In genomic region chr20:47612670-47613069, GRCh38 we compare ENCODE assay signal across 13 cellular contexts.
DNase-seq lines count a peak whose midpoint lies in the region; ATAC-seq, FAIRE-seq and TF ChIP-seq lines count a peak whose summit lies in the region.
"Had no signal": no experiment of that assay in that cellular context is flagged by ENCODE, and none has a peak within 500 bp of the region (broad histone marks: within the 10 kb centered on the region; RNA-seq: fewer than 3 reads in every experiment).

No MANE protein-coding gene starts in this region.

- no peaks in the 10 kb centered on the region for H3K27me3 ChIP-seq in heart left ventricle
- H3K27me3 ChIP-seq in OCI-LY1 (ENCODE audit: insufficient read depth, low read length) = no peaks in the 10 kb centered on the region
- H3K27me3 ChIP-seq in GM12878 (replicated peaks in 1 of 2; ENCODE audit: control insufficient read depth in 2 of 2, insufficient read depth in 2 of 2, low read length in 1 of 2) = no peaks in the 10 kb centered on the region
- H3K27me3 ChIP-seq: thyroid gland had no signal

- peak overlapping the region in 1 of 2 donors; percentile 7 for H3K4me3 Mint-ChIP-seq in stimulated activated naive CD8-positive, alpha-beta T cell treated with anti-CD3 and anti-CD28 coated beads, Interleukin-15, amount 100 ng/mL, for 72 hours
- H3K4me3 Mint-ChIP-seq: activated T-cell treated with anti-CD3 and anti-CD28 coated beads, Interleukin-2, amount 50 U/mL, for 4 hours had no signal

- no peaks in the 10 kb centered on the region for H3K9me3 ChIP-seq in heart left ventricle
- no peaks in the 10 kb centered on the region for H3K9me3 ChIP-seq in OCI-LY1 (ENCODE audit: low read length)
- H3K9me3 ChIP-seq in GM12878 (replicated peaks; ENCODE audit: control insufficient read depth, insufficient read depth, low read length) = no peaks in the 10 kb centered on the region; the same call in 1 of the 3 replicates
- H3K9me3 ChIP-seq: thyroid gland had no signal

- H4K20me1 ChIP-seq in OCI-LY1 (ENCODE audit: insufficient read depth, low read length) = no peaks in the 10 kb centered on the region
- no peaks in the 10 kb centered on the region for H4K20me1 ChIP-seq in GM12878 (ENCODE audit: control insufficient read depth, insufficient read depth)

- H3K4me2 ChIP-seq in OCI-LY1 (ENCODE audit: low read length) = no peak overlapping the region
- H3K4me2 ChIP-seq in GM12878 (ENCODE audit: control insufficient read depth, insufficient read depth) = no peak overlapping the region

- H3K9me2 ChIP-seq in OCI-LY1 (ENCODE audit: low read depth, low read length) = no peaks in the 10 kb centered on the region

- RAD21 ChIA-PET in GM12878 (lab: Charles Lee; ENCODE audit: unreplicated experiment) = interaction anchor here (1.0 to 4.1 kb wide), 4 partner anchors 37 to 200 kb away, joined by 3 to 18 read pairs (median 7); partner anchors contain the start of gene NCOA3

- no peaks in the 10 kb centered on the region for H3K36me3 ChIP-seq in heart left ventricle
- H3K36me3 ChIP-seq in OCI-LY1 (ENCODE audit: insufficient read depth, low read length) = peaks cover 48% of the 10 kb centered on the region
- H3K36me3 ChIP-seq in GM12878 (ENCODE audit: control insufficient read depth in 2 of 2, insufficient read depth in 2 of 2, low read length in 1 of 2) = peaks cover 0 to 5% of the 10 kb centered on the region in 2 experiments
- H3K36me3 ChIP-seq: thyroid gland had no signal

- H3K27ac ChIP-seq in heart left ventricle (peak overlapping the region in 2 of 12 donors; percentile 10 to 33), OCI-LY1 (ENCODE audit: low read depth, low read length, poor library complexity, severe bottlenecking) (peak overlapping the region; percentile 52), GM12878 (ENCODE audit: control insufficient read depth, insufficient read depth) (no peak overlapping the region)
- H3K27ac ChIP-seq: thyroid gland had no signal

- H3K9ac ChIP-seq in OCI-LY1 (ENCODE audit: low read length) = no peak overlapping the region
- no peak overlapping the region for H3K9ac ChIP-seq in GM12878 (ENCODE audit: control insufficient read depth, insufficient read depth, low read length)

- POLR2A ChIA-PET in GM12878 (lab: Charles Lee) = interaction anchor here (0.6 to 1.1 kb wide), 7 partner anchors 10 to 255 kb away, joined by 3 to 5 read pairs (median 3); no protein-coding TSS in a partner anchor

- SMC1A ChIA-PET in GM12878 (lab: Charles Lee; ENCODE audit: uncharacterized antibody, unreplicated experiment) = interaction anchor here (0.6 to 1.8 kb wide), 6 partner anchors 8 to 107 kb away, joined by 3 to 6 read pairs (median 4); no protein-coding TSS in a partner anchor

- intact Hi-C loops in heart left ventricle (cut with DNase I) (loop anchor here in 4 of 10 donors (5.0 to 10.0 kb wide), 3 partner anchors 35 to 110 kb away; partner anchors contain the start of gene NCOA3 (in 3 of the 4)), cardiac septum (cut with DNase I) (no loop called here), GM12878 (cut with micrococcal nuclease; ENCODE audit: unreplicated experiment) (no loop called here)

- no TSS peak for BruUV-seq in GM12878 (replicated peaks; lab: Mats Ljungman, UMichigan)

- peaks cover 4% of the 10 kb centered on the region for H3F3A ChIP-seq in OCI-LY1 (ENCODE audit: insufficient read depth, low read length)

- no peak for TF ChIP-seq RAD21 in GM12878 (IDR thresholded peaks at IDR 0.05; ENCODE audit: insufficient read depth, low read depth, low read length)

- H3K4me1 ChIP-seq in heart left ventricle = peaks cover 0 to 60% (median 24%) of the 10 kb centered on the region in 12 donors
- peaks cover 51% of the 10 kb centered on the region for H3K4me1 ChIP-seq in OCI-LY1 (ENCODE audit: insufficient read depth, low read length, severe bottlenecking)
- H3K4me1 ChIP-seq in GM12878 (ENCODE audit: control insufficient read depth, insufficient read depth, low read length) = peaks cover 6% of the 10 kb centered on the region
- H3K4me1 ChIP-seq: thyroid gland had no signal

- H3K79me2 ChIP-seq in OCI-LY1 (ENCODE audit: insufficient read depth, low read length) (peaks cover 91% of the 10 kb centered on the region), GM12878 (ENCODE audit: control insufficient read depth, insufficient read depth, low read length) (peaks cover 74% of the 10 kb centered on the region)

- H3K4me1 Mint-ChIP-seq in stimulated activated naive CD8-positive, alpha-beta T cell treated with anti-CD3 and anti-CD28 coated beads, Interleukin-15, amount 100 ng/mL, for 72 hours = peaks cover 91% of the 10 kb centered on the region

- no peak for TF ChIP-seq POLR2A in heart left ventricle (IDR thresholded peaks at IDR 0.05)
- TF ChIP-seq POLR2A in GM12878 (IDR thresholded peaks at IDR 0.05; ENCODE audit: low read depth, low read length) = no peak

- no peak for FAIRE-seq in GM12878 (lab: Jason Lieb, UNC)

- in situ Hi-C loops in GM12878 (cut with MboI) = no loop called here

- H2AFZ ChIP-seq in OCI-LY1 (ENCODE audit: low read length) = no peak overlapping the region
- no peak overlapping the region for H2AFZ ChIP-seq in GM12878 (ENCODE audit: control insufficient read depth, low read depth, low read length)

- H3K4me3 ChIP-seq in heart left ventricle (no peak overlapping the region), OCI-LY1 (ENCODE audit: low read depth, low read length, poor library complexity, severe bottlenecking) (no peak overlapping the region), GM12878 (no peak overlapping the region)
- H3K4me3 ChIP-seq: thyroid gland had no signal

- CTCF ChIA-PET in GM12878 (lab: Yijun Ruan, JAX) = interaction anchor here (0.8 to 4.2 kb wide), 3 partner anchors 8 to 255 kb away, joined by 3 to 17 read pairs (median 9); no protein-coding TSS in a partner anchor

- DNase-seq in heart left ventricle (no peak), cardiac septum (ENCODE audit: low spot score) (no peak), GM12878 (ENCODE audit: low read depth, low spot score) (no peak)
- no peak for DNase-seq in stimulated activated naive CD8-positive, alpha-beta T cell treated with anti-CD3 and anti-CD28 coated beads, Interleukin-15, amount 100 ng/mL, for 72 hours
- DNase-seq: activated CD4-positive, CD25-positive, alpha-beta regulatory T cell treated with anti-CD3 and anti-CD28 coated beads, Interleukin-2, amount 50 U/mL, for 72 hours; activated T-cell treated with anti-CD3 and anti-CD28 coated beads, Interleukin-2, amount 50 U/mL, for 4 hours; left cardiac atrium; stimulated activated CD4-positive, alpha-beta T cell treated with anti-CD3 and anti-CD28 coated beads, Interleukin-4, amount 100 ng/mL, for 24 hours; stimulated activated CD8-positive, alpha-beta memory T cell treated with anti-CD3 and anti-CD28 coated beads, Interleukin-4, amount 100 ng/mL, for 48 hours; thyroid gland had no signal

- no peaks in the 10 kb centered on the region for H3K27me3 Mint-ChIP-seq in stimulated activated naive CD8-positive, alpha-beta T cell treated with anti-CD3 and anti-CD28 coated beads, Interleukin-15, amount 100 ng/mL, for 72 hours

- ATAC-seq in heart left ventricle = peak in 3 of 4 donors; percentile 27 to 71 (median 49)
- no peak for ATAC-seq in GM12878
- ATAC-seq in stimulated activated naive CD8-positive, alpha-beta T cell treated with anti-CD3 and anti-CD28 coated beads, Interleukin-15, amount 100 ng/mL, for 72 hours = no peak
- ATAC-seq in HG02938 (IDR thresholded peaks at IDR 0.05; ENCODE audit: unreplicated experiment) = no peak
- ATAC-seq in HG03378 (IDR thresholded peaks at IDR 0.05; ENCODE audit: unreplicated experiment) = no peak
- ATAC-seq: activated T-cell treated with anti-CD3 and anti-CD28 coated beads, Interleukin-2, amount 50 U/mL, for 4 hours had no signal

- no peaks in the 10 kb centered on the region for H3K9me3 Mint-ChIP-seq in stimulated activated naive CD8-positive, alpha-beta T cell treated with anti-CD3 and anti-CD28 coated beads, Interleukin-15, amount 100 ng/mL, for 72 hours
- H3K9me3 Mint-ChIP-seq: activated T-cell treated with anti-CD3 and anti-CD28 coated beads, Interleukin-2, amount 50 U/mL, for 4 hours had no signal

- peak overlapping the region; percentile 51 to 95 for H3K27ac Mint-ChIP-seq in stimulated activated naive CD8-positive, alpha-beta T cell treated with anti-CD3 and anti-CD28 coated beads, Interleukin-15, amount 100 ng/mL, for 72 hours

- TF ChIP-seq EP300 in GM12878 (IDR thresholded peaks at IDR 0.05; ENCODE audit: borderline replicate concordance in 1 of 2, control insufficient read depth in 1 of 2, low read depth in 2 of 2, low read length in 2 of 2) = no peak

- 68 to 86% (median 78%) methylated on average over 2 of the region's 2 CpGs for WGBS in heart left ventricle, 4 donors
- 98% methylated on average over 2 of the region's 2 CpGs for WGBS in GM12878 (ENCODE audit: insufficient coverage, insufficient replicate concordance, low lambda C conversion rate, missing lambda C conversion rate)

- TF ChIP-seq CTCF in heart left ventricle (IDR thresholded peaks at IDR 0.05) (no peak), OCI-LY1 (IDR thresholded peaks at IDR 0.05; ENCODE audit: low read length) (no peak), GM12878 (IDR thresholded peaks at IDR 0.05 in 2 of 3, conservative IDR thresholded peaks at IDR 0.05 in 1 of 3; ENCODE audit: control insufficient read depth in 2 of 3, extremely low read depth in 1 of 3, insufficient read depth in 1 of 3, low read depth in 3 of 3, low read length in 3 of 3) (no peak)

TF ChIP-seq in GM12878, 131 proteins besides CTCF, POLR2A, EP300 and RAD21:
- no peak for TF ChIP-seq ZNF384 (IDR thresholded peaks at IDR 0.05; ENCODE audit: borderline replicate concordance, low read depth, low read length)
- TF ChIP-seq SIN3A (IDR thresholded peaks at IDR 0.05; ENCODE audit: low read depth, low read length) = no peak
- peak in 1 of 2 experiments; percentile 77; a peak in 2 of 4 replicates for TF ChIP-seq ETV6 (conservative IDR thresholded peaks at IDR 0.05 in 1 of 2, IDR thresholded peaks at IDR 0.05 in 1 of 2; ENCODE audit: borderline replicate concordance in 1 of 2, low read depth in 1 of 2)
- no peak for TF ChIP-seq E2F4 (IDR thresholded peaks at IDR 0.05; ENCODE audit: low read depth, low read length)
- TF ChIP-seq MEF2B (IDR thresholded peaks at IDR 0.05; ENCODE audit: partially characterized antibody, poor library complexity, severe bottlenecking) = peak; percentile 69
TF ChIP-seq in GM12878: peak in this region for 2.

Comparison
In these comparisons a context has a peak if more than half of its experiments do, and no peak if none do; other contexts are left out.
1. ATAC-seq: peak in heart left ventricle (3 of 4); none in GM12878 (single experiment), stimulated activated naive CD8-positive, alpha-beta T cell treated with anti-CD3 and anti-CD28 coated beads, Interleukin-15, amount 100 ng/mL, for 72 hours (single experiment), HG02938 (single experiment) and HG03378 (single experiment).